ENCODE assay signal across 7 cellular contexts in genomic region chr1:84972377-84972987, GRCh38. TPM values are rescaled to one million over a fixed set of nuclear protein-coding genes. Genes with fewer than 3 reads are reported as not detected.
DNase-seq lines count a peak whose midpoint lies in the region; ATAC-seq and TF ChIP-seq lines count a peak whose summit lies in the region.

No MANE protein-coding gene starts in this region.

- H3K27me3 Mint-ChIP-seq in HFFc6 (ENCODE audit: insufficient read depth), result no peaks in the 10 kb centered on the region; the same call in 1 of the 2 replicates
- peaks cover 0 to 6% (median 0%) of the 10 kb centered on the region in 3 donors for H3K27me3 Mint-ChIP-seq in naive B cell

- H3K27ac Mint-ChIP-seq in HFFc6, result peak overlapping the region; percentile 50; the same call in 1 of the 2 replicates
- H3K27ac Mint-ChIP-seq in naive B cell, result peak overlapping the region in 2 of 6 donors; percentile 6 to 10

- ATAC-seq in GM18870 (IDR thresholded peaks at IDR 0.05; ENCODE audit: unreplicated experiment), result peak; percentile 35
- ATAC-seq in naive B cell (ENCODE audit: low read depth in 2 of 2), result peak; percentile 34 to 40

- H3K36me3 Mint-ChIP-seq in HFFc6 (ENCODE audit: low read depth) (no peaks in the 10 kb centered on the region), naive B cell (no peaks in the 10 kb centered on the region)

- H3K9me3 Mint-ChIP-seq in HFFc6, result no peaks in the 10 kb centered on the region
- H3K9me3 Mint-ChIP-seq in naive B cell, result peaks cover 0 to 2% (median 0%) of the 10 kb centered on the region in 7 donors

- H3K4me1 Mint-ChIP-seq in HFFc6 (ENCODE audit: low read depth), result peaks cover 21% of the 10 kb centered on the region
- peaks cover 10 to 28% (median 16%) of the 10 kb centered on the region in 3 donors for H3K4me1 Mint-ChIP-seq in naive B cell

- DNase-seq in HFFc6 (peak; percentile 7), NAMALWA (ENCODE audit: low spot score) (peak; percentile 13), naive B cell (no peak), SKM-1 (lab: John Stamatoyannopoulos, UW; ENCODE audit: unreplicated experiment) (no peak), AG08395 (ENCODE audit: low spot score) (no peak)
- DNase-seq in activated CD8-positive, alpha-beta memory T cell treated with anti-CD3 and anti-CD28 coated beads, Interleukin-2, amount 50 U/mL, for 4 hours, result no peak

- TF ChIP-seq CTCF in HFFc6 (IDR thresholded peaks at IDR 0.05), result no peak

- H3K4me3 Mint-ChIP-seq in HFFc6, result no peak overlapping the region
- peak overlapping the region in 1 of 8 donors; percentile 39 for H3K4me3 Mint-ChIP-seq in naive B cell

RNA-seq across cellular contexts. Expression of gene MCOLN2, which starts 24.4 kb away (rescaled TPM):
- 1 to 10 TPM; 1.3 to 4.1 (median 2.5) TPM for total RNA-seq in HFFc6 (2021; fragmentation: NEBNext Ultra II Directional; extraction: Animal tissue kit (Norgen Biotek cat#: 25700))
- polyA plus RNA-seq in naive B cell (ENCODE audit: low read depth in 6 of 6), result 1 to 10 TPM in 4 of 6 donors, under 1 TPM in 2; 0.43 to 4.1 (median 1.5) TPM

Comparison
In these comparisons a context has a peak if more than half of its experiments do, and no peak if none do; other contexts are left out.
1. DNase-seq: peak in HFFc6 (single experiment) and NAMALWA (single experiment); none in naive B cell (single experiment), SKM-1 (single experiment), activated CD8-positive, alpha-beta memory T cell treated with anti-CD3 and anti-CD28 coated beads, Interleukin-2, amount 50 U/mL, for 4 hours (single experiment) and AG08395 (single experiment).